8 cellular contexts compared by ENCODE assay signal in the genomic region with DNA sequence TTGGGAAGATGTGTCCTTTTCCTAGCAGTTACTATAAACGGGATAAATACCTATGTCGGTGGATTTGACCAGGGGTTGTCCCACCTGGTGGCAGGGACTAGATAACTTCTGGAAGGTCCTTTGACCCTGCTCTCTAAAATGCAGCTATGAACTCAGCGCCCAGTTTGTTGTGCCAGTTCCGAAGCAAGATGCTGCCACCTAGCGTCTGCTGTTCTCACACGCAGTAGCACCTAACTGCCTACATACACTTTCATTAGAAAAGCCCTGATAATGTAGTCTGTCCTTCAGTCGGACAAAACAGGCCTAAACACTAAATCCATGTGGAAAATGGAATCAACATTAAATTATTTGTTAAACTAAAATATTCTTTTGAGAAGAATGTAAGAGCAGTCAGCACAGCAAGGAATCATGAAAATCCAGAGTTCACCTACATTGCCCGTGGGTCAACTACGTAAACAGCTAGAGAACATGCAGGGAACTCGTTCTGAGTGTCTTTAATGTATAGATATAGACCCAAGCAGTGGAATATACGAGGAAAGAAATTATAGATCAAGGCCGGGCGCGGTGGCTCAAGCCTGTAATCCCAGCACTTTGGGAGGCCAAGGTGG. TPM values are rescaled to one million over a fixed set of nuclear protein-coding genes. Genes with fewer than 3 reads are reported as not detected.
DNase-seq lines count a peak whose midpoint lies in the region; ATAC-seq and TF ChIP-seq lines count a peak whose summit lies in the region.

No MANE protein-coding gene starts in this region.

- H3K9me3 Mint-ChIP-seq in activated T-cell treated with anti-CD3 and anti-CD28 coated beads, Interleukin-2, amount 50 U/mL, for 24 hours: no peaks in the 10 kb centered on the region
- no peaks in the 10 kb centered on the region for H3K9me3 Mint-ChIP-seq in neural progenitor cell
- no peaks in the 10 kb centered on the region for H3K9me3 Mint-ChIP-seq in stimulated activated naive CD8-positive, alpha-beta T cell treated with anti-CD3 and anti-CD28 coated beads, Interleukin-15, amount 100 ng/mL, for 72 hours

- no peak overlapping the region for H3K9ac ChIP-seq in neural progenitor cell

- H3K36me3 ChIP-seq in Peyer's patch: no peaks in the 10 kb centered on the region
- no peaks in the 10 kb centered on the region for H3K36me3 ChIP-seq in neural progenitor cell

- TF ChIP-seq POLR2A in Peyer's patch (IDR thresholded peaks at IDR 0.05): no peak

- DNase-seq in EL: peak; percentile 62
- DNase-seq in Kasumi-1 (lab: John Stamatoyannopoulos, UW): peak; percentile 24 to 48
- peak; percentile 71 to 90 (median 75) for DNase-seq in Peyer's patch
- peak; percentile 75 for DNase-seq in activated T-cell treated with anti-CD3 and anti-CD28 coated beads, Interleukin-2, amount 50 U/mL, for 24 hours
- DNase-seq in fibroblast of pulmonary artery (ENCODE audit: low read depth): peak; percentile 83
- peak; percentile 82 for DNase-seq in neural progenitor cell (ENCODE audit: low spot score)
- DNase-seq in stimulated activated naive CD8-positive, alpha-beta T cell treated with anti-CD3 and anti-CD28 coated beads, Interleukin-15, amount 100 ng/mL, for 72 hours: peak; percentile 57 to 60

- ATAC-seq in stimulated activated naive CD8-positive, alpha-beta T cell treated with anti-CD3 and anti-CD28 coated beads, Interleukin-15, amount 100 ng/mL, for 72 hours: peak; percentile 86
- no peak for ATAC-seq in HG03159 (IDR thresholded peaks at IDR 0.05; ENCODE audit: unreplicated experiment)

- H3F3A ChIP-seq in neural progenitor cell (ENCODE audit: low read depth): peaks cover 3% of the 10 kb centered on the region

- H3K4me3 ChIP-seq in Peyer's patch (no peak overlapping the region), fibroblast of pulmonary artery (replicated peaks; ENCODE audit: low read depth, low read length) (no peak overlapping the region), neural progenitor cell (no peak overlapping the region)

- H3K27ac ChIP-seq in Peyer's patch: no peak overlapping the region
- H3K27ac ChIP-seq in neural progenitor cell: no peak overlapping the region

- no peaks in the 10 kb centered on the region for H4K20me1 ChIP-seq in neural progenitor cell (ENCODE audit: low read depth)

- TF ChIP-seq CTCF in Peyer's patch (IDR thresholded peaks at IDR 0.05) (peak; percentile 36 to 86 (median 80)), fibroblast of pulmonary artery (IDR thresholded peaks at IDR 0.05; ENCODE audit: low read length, missing control alignments) (no peak), neural progenitor cell (IDR thresholded peaks at IDR 0.05) (peak; percentile 95)

- H3K9me3 ChIP-seq in Peyer's patch (no peaks in the 10 kb centered on the region), neural progenitor cell (ENCODE audit: low read depth) (no peaks in the 10 kb centered on the region)

- no peak overlapping the region for H3K27ac Mint-ChIP-seq in activated T-cell treated with anti-CD3 and anti-CD28 coated beads, Interleukin-2, amount 50 U/mL, for 24 hours
- H3K27ac Mint-ChIP-seq in neural progenitor cell: no peak overlapping the region
- no peak overlapping the region for H3K27ac Mint-ChIP-seq in stimulated activated naive CD8-positive, alpha-beta T cell treated with anti-CD3 and anti-CD28 coated beads, Interleukin-15, amount 100 ng/mL, for 72 hours

- no peak overlapping the region for H3K4me2 ChIP-seq in neural progenitor cell

- peaks cover 15% of the 10 kb centered on the region for H3K36me3 Mint-ChIP-seq in activated T-cell treated with anti-CD3 and anti-CD28 coated beads, Interleukin-2, amount 50 U/mL, for 24 hours (ENCODE audit: low read depth)
- H3K36me3 Mint-ChIP-seq in neural progenitor cell: no peaks in the 10 kb centered on the region

- H2AFZ ChIP-seq in neural progenitor cell (replicated peaks): no peak overlapping the region

- no peak overlapping the region for H3K4me3 Mint-ChIP-seq in activated T-cell treated with anti-CD3 and anti-CD28 coated beads, Interleukin-2, amount 50 U/mL, for 24 hours
- H3K4me3 Mint-ChIP-seq in neural progenitor cell: no peak overlapping the region
- no peak overlapping the region for H3K4me3 Mint-ChIP-seq in stimulated activated naive CD8-positive, alpha-beta T cell treated with anti-CD3 and anti-CD28 coated beads, Interleukin-15, amount 100 ng/mL, for 72 hours

- H3K27me3 Mint-ChIP-seq in activated T-cell treated with anti-CD3 and anti-CD28 coated beads, Interleukin-2, amount 50 U/mL, for 24 hours: no peaks in the 10 kb centered on the region
- peaks cover 2% of the 10 kb centered on the region for H3K27me3 Mint-ChIP-seq in neural progenitor cell (ENCODE audit: insufficient read depth, low read depth)
- no peaks in the 10 kb centered on the region for H3K27me3 Mint-ChIP-seq in stimulated activated naive CD8-positive, alpha-beta T cell treated with anti-CD3 and anti-CD28 coated beads, Interleukin-15, amount 100 ng/mL, for 72 hours

- H3K4me1 Mint-ChIP-seq in activated T-cell treated with anti-CD3 and anti-CD28 coated beads, Interleukin-2, amount 50 U/mL, for 24 hours (ENCODE audit: low read depth): peaks cover 18% of the 10 kb centered on the region
- H3K4me1 Mint-ChIP-seq in neural progenitor cell: no peaks in the 10 kb centered on the region
- peaks cover 6% of the 10 kb centered on the region for H3K4me1 Mint-ChIP-seq in stimulated activated naive CD8-positive, alpha-beta T cell treated with anti-CD3 and anti-CD28 coated beads, Interleukin-15, amount 100 ng/mL, for 72 hours

- H3K4me1 ChIP-seq in Peyer's patch: no peaks in the 10 kb centered on the region
- H3K4me1 ChIP-seq in neural progenitor cell: no peaks in the 10 kb centered on the region

- H3K27me3 ChIP-seq in Peyer's patch: no peaks in the 10 kb centered on the region
- H3K27me3 ChIP-seq in neural progenitor cell: no peaks in the 10 kb centered on the region

- no peaks in the 10 kb centered on the region for H3K79me2 ChIP-seq in neural progenitor cell (ENCODE audit: low read depth)

RNA-seq across cellular contexts. Expression of a gene that starts 51.1 kb away (rescaled TPM):
- 10 to 100 TPM; 52.3 to 81.7 (median 65.9) TPM for total RNA-seq in Peyer's patch
- total RNA-seq in neural progenitor cell (ENCODE audit: low replicate concordance): 0.06 and 1.1 TPM in 2 replicates

Comparison
In these comparisons a context has a peak if more than half of its experiments do, and no peak if none do; other contexts are left out.
1. RNA of a gene that starts 51.1 kb away (total RNA-seq): 52.3 to 81.7 TPM in Peyer's patch; 0.06 to 1.1 TPM in neural progenitor cell; every median in the first group is over 10 times any median in the second.
2. Peak in every context shown above with its lines, with median percentiles within 50 percentile points of each other: DNase-seq.